Comparison of ENCODE assay signal across 1 cellular context in genomic region chr7:4816419-4817080, GRCh38.
TF ChIP-seq lines count a peak whose summit lies in the region.

No MANE protein-coding gene starts in this region.

TF ChIP-seq in SK-N-SH, 30 proteins besides CTCF, POLR2A, EP300 and RAD21 (continued from another document):
- no peak for TF ChIP-seq REST (IDR thresholded peaks at IDR 0.05; ENCODE audit: low read depth, low read length)
- no peak for TF ChIP-seq MXI1 (IDR thresholded peaks at IDR 0.05; ENCODE audit: low read depth, low read length)
- TF ChIP-seq SMC3 (IDR thresholded peaks at IDR 0.05; ENCODE audit: low read depth, low read length), result no peak
- no peak for TF ChIP-seq JUND (IDR thresholded peaks at IDR 0.05)
- TF ChIP-seq ZBTB33 (IDR thresholded peaks at IDR 0.05; ENCODE audit: borderline replicate concordance, low read depth), result no peak
- TF ChIP-seq MEF2A (IDR thresholded peaks at IDR 0.05; ENCODE audit: borderline replicate concordance, low read depth), result no peak
